In genomic region chr13:112066624-112067004, GRCh38 we compare ENCODE assay signal across 8 cellular contexts. TPM values are rescaled to one million over a fixed set of nuclear protein-coding genes. Genes with fewer than 3 reads are reported as not detected.
DNase-seq lines count a peak whose midpoint lies in the region; ATAC-seq and TF ChIP-seq lines count a peak whose summit lies in the region.

No MANE protein-coding gene starts in this region.

- H3K27me3 Mint-ChIP-seq in nephron progenitor cell (ENCODE audit: low read depth, poor library complexity) (peaks cover 97% of the 10 kb centered on the region), MCF 10A (ENCODE audit: insufficient read depth, unreplicated experiment) (no peaks in the 10 kb centered on the region)
- peaks cover 80% of the 10 kb centered on the region for H3K27me3 Mint-ChIP-seq in stimulated activated naive CD8-positive, alpha-beta T cell treated with anti-CD3 and anti-CD28 coated beads, Interleukin-15, amount 100 ng/mL, for 72 hours

- TF ChIP-seq CTCF in nephron progenitor cell (IDR thresholded peaks at IDR 0.05) (no peak), MCF 10A (IDR thresholded peaks at IDR 0.05; ENCODE audit: unreplicated experiment) (no peak)

- H3K27ac Mint-ChIP-seq in nephron progenitor cell = no peak overlapping the region
- H3K27ac Mint-ChIP-seq in stimulated activated naive CD8-positive, alpha-beta T cell treated with anti-CD3 and anti-CD28 coated beads, Interleukin-15, amount 100 ng/mL, for 72 hours = no peak overlapping the region
- H3K27ac Mint-ChIP-seq in MCF 10A (ENCODE audit: low read depth, unreplicated experiment) = no peak overlapping the region

- no peak overlapping the region for H3K4me3 ChIP-seq in HAP-1
- H3K4me3 ChIP-seq in effector memory CD4-positive, alpha-beta T cell (ENCODE audit: insufficient read depth, low read depth, low read length, poor library complexity, severe bottlenecking) = peak overlapping the region; percentile 19

- H3K4me3 Mint-ChIP-seq in nephron progenitor cell (no peak overlapping the region), MCF 10A (ENCODE audit: unreplicated experiment) (no peak overlapping the region)
- H3K4me3 Mint-ChIP-seq in stimulated activated naive CD8-positive, alpha-beta T cell treated with anti-CD3 and anti-CD28 coated beads, Interleukin-15, amount 100 ng/mL, for 72 hours = peak overlapping the region; percentile 66 to 77

- no peak overlapping the region for H3K27ac ChIP-seq in effector memory CD4-positive, alpha-beta T cell (ENCODE audit: insufficient read depth, low read length, poor library complexity, severe bottlenecking)

- CTCF ChIA-PET in MCF 10A (lab: Yijun Ruan, JAX) = no interaction called here

- no TSS peak for BruUV-seq in MCF 10A (replicated peaks; lab: Mats Ljungman, UMichigan)

- no peaks in the 10 kb centered on the region for H3K36me3 ChIP-seq in HAP-1 (replicated peaks)
- no peaks in the 10 kb centered on the region for H3K36me3 ChIP-seq in effector memory CD4-positive, alpha-beta T cell (ENCODE audit: control insufficient read depth, insufficient read depth, low read length)

- H3K4me1 ChIP-seq in HAP-1 = no peaks in the 10 kb centered on the region
- H3K4me1 ChIP-seq in effector memory CD4-positive, alpha-beta T cell (ENCODE audit: control insufficient read depth, insufficient read depth, low read length, poor library complexity, severe bottlenecking) = peaks cover 2% of the 10 kb centered on the region

- H3K9me3 ChIP-seq in HAP-1 = no peaks in the 10 kb centered on the region
- H3K9me3 ChIP-seq in effector memory CD4-positive, alpha-beta T cell (ENCODE audit: control insufficient read depth, low read length) = peaks cover 2% of the 10 kb centered on the region

- peaks cover 38% of the 10 kb centered on the region for H3K27me3 ChIP-seq in HAP-1 (ENCODE audit: low read depth)
- peaks cover 50% of the 10 kb centered on the region for H3K27me3 ChIP-seq in effector memory CD4-positive, alpha-beta T cell (replicated peaks; ENCODE audit: control insufficient read depth, insufficient read depth, low read length, poor library complexity, severe bottlenecking)

- H3K36me3 Mint-ChIP-seq in nephron progenitor cell (ENCODE audit: low read depth) (no peaks in the 10 kb centered on the region), MCF 10A (ENCODE audit: insufficient read depth, unreplicated experiment) (peaks cover 6% of the 10 kb centered on the region)

- intact Hi-C loops in MCF 10A (cut with micrococcal nuclease) = no loop called here

- H3K9me3 Mint-ChIP-seq in nephron progenitor cell (no peaks in the 10 kb centered on the region), MCF 10A (ENCODE audit: unreplicated experiment) (peaks cover 13% of the 10 kb centered on the region)
- peaks cover 8 to 12% of the 10 kb centered on the region in 2 donors for H3K9me3 Mint-ChIP-seq in stimulated activated naive CD8-positive, alpha-beta T cell treated with anti-CD3 and anti-CD28 coated beads, Interleukin-15, amount 100 ng/mL, for 72 hours

- peak; percentile 87 for ATAC-seq in stimulated activated naive CD8-positive, alpha-beta T cell treated with anti-CD3 and anti-CD28 coated beads, Interleukin-15, amount 100 ng/mL, for 72 hours
- ATAC-seq in GM21723 (IDR thresholded peaks at IDR 0.05; ENCODE audit: unreplicated experiment) (no peak), HG02973 (IDR thresholded peaks at IDR 0.05; ENCODE audit: unreplicated experiment) (no peak)

- POLR2A ChIA-PET in MCF 10A (lab: Yijun Ruan, JAX) = no interaction called here

- peaks cover 9% of the 10 kb centered on the region for H3K4me1 Mint-ChIP-seq in nephron progenitor cell
- H3K4me1 Mint-ChIP-seq in stimulated activated naive CD8-positive, alpha-beta T cell treated with anti-CD3 and anti-CD28 coated beads, Interleukin-15, amount 100 ng/mL, for 72 hours = peaks cover 17% of the 10 kb centered on the region
- H3K4me1 Mint-ChIP-seq in MCF 10A (ENCODE audit: insufficient read depth, unreplicated experiment) = no peaks in the 10 kb centered on the region

- in situ Hi-C loops in HAP-1 (cut with MboI; ENCODE audit: low sequenced_read_pairs) = loop anchor here (25.0 kb wide), 2 partner anchors 371 to 546 kb away; no protein-coding TSS in a partner anchor

- DNase-seq in HAP-1 (ENCODE audit: low spot score in 2 of 2) (peak; percentile 12 to 75), nephron progenitor cell (peak; percentile 82), MCF 10A (ENCODE audit: unreplicated experiment) (no peak)
- DNase-seq in activated CD4-positive, alpha-beta T cell treated with anti-CD3 and anti-CD28 coated beads for 1 hour = peak; percentile 35
- DNase-seq in effector memory CD4-positive, alpha-beta T cell = peak in 2 of 3 donors; percentile 19 to 21
- DNase-seq in stimulated activated naive CD8-positive, alpha-beta T cell treated with anti-CD3 and anti-CD28 coated beads, Interleukin-15, amount 100 ng/mL, for 72 hours = peak; percentile 58 to 67

RNA-seq across cellular contexts. Expression of gene SOX1, which starts 0.3 kb away (rescaled TPM):
- not detected in 2 replicates for total RNA-seq in MCF 10A (2022)

Comparison
In these comparisons a context has a peak if more than half of its experiments do, and no peak if none do; other contexts are left out.
1. H3K4me3 Mint-ChIP-seq: peak in stimulated activated naive CD8-positive, alpha-beta T cell treated with anti-CD3 and anti-CD28 coated beads, Interleukin-15, amount 100 ng/mL, for 72 hours (2 of 2); none in nephron progenitor cell (single experiment) and MCF 10A (single experiment).